ENCODE assay signal across 9 cellular contexts in genomic region chr12:118330421-118331018, GRCh38. TPM values are rescaled to one million over a fixed set of nuclear protein-coding genes. Genes with fewer than 3 reads are reported as not detected.
DNase-seq lines count a peak whose midpoint lies in the region; ATAC-seq and TF ChIP-seq lines count a peak whose summit lies in the region.
"Had no signal": no experiment of that assay in that cellular context is flagged by ENCODE, and none has a peak within 500 bp of the region (broad histone marks: within the 10 kb centered on the region; RNA-seq: fewer than 3 reads in every experiment).

No MANE protein-coding gene starts in this region.

- H3K27me3 ChIP-seq in gastrocnemius medialis, result no peaks in the 10 kb centered on the region
- H3K27me3 ChIP-seq in SJCRH30, result no peaks in the 10 kb centered on the region

- TF ChIP-seq CTCF in progenitor cell of endocrine pancreas (IDR thresholded peaks at IDR 0.05; ENCODE audit: unreplicated experiment) (no peak), gastrocnemius medialis (IDR thresholded peaks at IDR 0.05 in 4 of 5, conservative IDR thresholded peaks at IDR 0.05 in 1 of 5) (no peak)

- H3K36me3 Mint-ChIP-seq in memory B cell, result peaks cover 10% of the 10 kb centered on the region
- peaks cover 2% of the 10 kb centered on the region for H3K36me3 Mint-ChIP-seq in progenitor cell of endocrine pancreas (ENCODE audit: insufficient read depth)

- H3K27me3 Mint-ChIP-seq in memory B cell (no peaks in the 10 kb centered on the region), progenitor cell of endocrine pancreas (no peaks in the 10 kb centered on the region)

- H3K4me3 ChIP-seq in gastrocnemius medialis, result no peak overlapping the region
- H3K4me3 ChIP-seq in SJCRH30, result no peak overlapping the region

- peak overlapping the region; percentile 60 for H3K4me3 Mint-ChIP-seq in memory B cell
- no peak overlapping the region for H3K4me3 Mint-ChIP-seq in progenitor cell of endocrine pancreas (ENCODE audit: low read depth)
- H3K4me3 Mint-ChIP-seq: nephron had no signal

- H3K27ac Mint-ChIP-seq in memory B cell (peak overlapping the region; percentile 83), progenitor cell of endocrine pancreas (no peak overlapping the region)
- H3K27ac Mint-ChIP-seq: nephron had no signal

- TF ChIP-seq POLR2A in gastrocnemius medialis (IDR thresholded peaks at IDR 0.05), result no peak

- intact Hi-C loops in gastrocnemius medialis (cut with DNase I; ENCODE audit: low total_unique reads), result no loop called here

- H3K36me3 ChIP-seq in gastrocnemius medialis (no peaks in the 10 kb centered on the region), SJCRH30 (no peaks in the 10 kb centered on the region)

- H3K9me3 Mint-ChIP-seq in memory B cell (peaks cover 2% of the 10 kb centered on the region), progenitor cell of endocrine pancreas (ENCODE audit: low read depth) (peaks cover 3% of the 10 kb centered on the region)
- H3K9me3 Mint-ChIP-seq: nephron had no signal

- ATAC-seq in GM18519 (IDR thresholded peaks at IDR 0.05; ENCODE audit: low FRiP score, unreplicated experiment) (peak; percentile 74), HG03025 (IDR thresholded peaks at IDR 0.05; ENCODE audit: low FRiP score, unreplicated experiment) (peak; percentile 84), memory B cell (ENCODE audit: low read depth) (peak; percentile 98), gastrocnemius medialis (no peak)

- peaks cover 10 to 22% of the 10 kb centered on the region in 2 donors for H3K4me1 ChIP-seq in gastrocnemius medialis
- H3K4me1 ChIP-seq in SJCRH30, result no peaks in the 10 kb centered on the region

- H3K9me3 ChIP-seq in gastrocnemius medialis (no peaks in the 10 kb centered on the region), SJCRH30 (replicated peaks) (no peaks in the 10 kb centered on the region)

- in situ Hi-C loops in gastrocnemius medialis (cut with MboI; ENCODE audit: low sequenced_read_pairs in 4 of 4), result no loop called here

- H3K27ac ChIP-seq in gastrocnemius medialis (no peak overlapping the region), SJCRH30 (no peak overlapping the region)

- DNase-seq in SKM-1 (lab: John Stamatoyannopoulos, UW; ENCODE audit: unreplicated experiment), result peak; percentile 58
- DNase-seq in memory B cell (ENCODE audit: low spot score in 2 of 2), result peak in 1 of 2 donors; percentile 23
- no peak for DNase-seq in NCI-H774 (lab: John Stamatoyannopoulos, UW)
- no peak for DNase-seq in progenitor cell of endocrine pancreas (ENCODE audit: low spot score, unreplicated experiment)
- no peak for DNase-seq in gastrocnemius medialis
- no peak for DNase-seq in SJCRH30

- H3K4me1 Mint-ChIP-seq in memory B cell, result peaks cover 28% of the 10 kb centered on the region
- no peaks in the 10 kb centered on the region for H3K4me1 Mint-ChIP-seq in progenitor cell of endocrine pancreas (ENCODE audit: low read depth)

RNA-seq across cellular contexts. Expression of gene TAOK3, which starts 42.2 kb away (rescaled TPM):
- total RNA-seq in progenitor cell of endocrine pancreas, result 10.8 and 14.7 TPM in 2 replicates
- total RNA-seq in gastrocnemius medialis, result 10 to 100 TPM; 13.5 to 24.5 (median 15.1) TPM
- total RNA-seq in SJCRH30 (2014; rRNA removed; shearing (Covaris generic)), result 11.2 and 11.6 TPM in 2 replicates

RNA-seq across cellular contexts. Expression of gene SUDS3, which starts 45.8 kb away (rescaled TPM):
- total RNA-seq in progenitor cell of endocrine pancreas (57.8 and 62.2 TPM in 2 replicates), gastrocnemius medialis (10 to 100 TPM; 17.0 to 33.2 (median 29.1) TPM)
- 42.9 and 43.6 TPM in 2 replicates for total RNA-seq in SJCRH30 (2014; rRNA removed; shearing (Covaris generic))

Comparison
In these comparisons a context has a peak if more than half of its experiments do, and no peak if none do; other contexts are left out.
1. ATAC-seq: peak in GM18519 (single experiment), HG03025 (single experiment) and memory B cell (single experiment); none in gastrocnemius medialis (0 of 2).